In genomic region chr17:59762826-59763374, GRCh38 we compare ENCODE assay signal across 16 cellular contexts. TPM values are rescaled to one million over a fixed set of nuclear protein-coding genes. Genes with fewer than 3 reads are reported as not detected.
A peak's percentile ranks its signal among the peaks of the same experiment; 100 is the strongest.
DNase-seq lines count a peak whose midpoint lies in the region; ATAC-seq and TF ChIP-seq lines count a peak whose summit lies in the region.
"Had no signal": no experiment of that assay in that cellular context is flagged by ENCODE, and none has a peak within 500 bp of the region (broad histone marks: within the 10 kb centered on the region; RNA-seq: fewer than 3 reads in every experiment).

No MANE protein-coding gene starts in this region.

- CTCF ChIA-PET in activated CD4-positive, alpha-beta T cell treated with anti-CD3 and anti-CD28 coated beads for 36 hours (lab: Charles Lee) = interaction anchor here (0.7 to 5.6 kb wide), 7 partner anchors 10 to 96 kb away, joined by 3 to 66 read pairs (median 17); no protein-coding TSS in a partner anchor

- H3K4me3 ChIP-seq in SK-N-MC = no peak overlapping the region
- H3K4me3 ChIP-seq: spleen had no signal

- no peak for TF ChIP-seq CTCF in progenitor cell of endocrine pancreas (IDR thresholded peaks at IDR 0.05; ENCODE audit: unreplicated experiment)

- H3K36me3 Mint-ChIP-seq in activated CD4-positive, alpha-beta T cell treated with anti-CD3 and anti-CD28 coated beads for 36 hours (ENCODE audit: low read depth) = peaks cover 57% of the 10 kb centered on the region
- H3K36me3 Mint-ChIP-seq in central memory CD8-positive, alpha-beta T cell (ENCODE audit: insufficient read depth) = peaks cover 8% of the 10 kb centered on the region
- peaks cover 19% of the 10 kb centered on the region for H3K36me3 Mint-ChIP-seq in progenitor cell of endocrine pancreas (ENCODE audit: insufficient read depth)

- intact Hi-C loops in activated CD4-positive, alpha-beta T cell treated with anti-CD3 and anti-CD28 coated beads for 36 hours (cut with DNase I, micrococcal nuclease) = loop anchor here (1.0 to 5.0 kb wide), 8 partner anchors 9 to 1424 kb away; no protein-coding TSS in a partner anchor

- peak overlapping the region; percentile 63 for H3K4me3 Mint-ChIP-seq in activated CD4-positive, alpha-beta T cell treated with anti-CD3 and anti-CD28 coated beads for 36 hours
- H3K4me3 Mint-ChIP-seq in central memory CD8-positive, alpha-beta T cell = no peak overlapping the region
- H3K4me3 Mint-ChIP-seq in progenitor cell of endocrine pancreas (ENCODE audit: low read depth) = no peak overlapping the region
- H3K4me3 Mint-ChIP-seq: type B pancreatic cell, WTC11 had no signal

- H3K4me1 Mint-ChIP-seq in activated CD4-positive, alpha-beta T cell treated with anti-CD3 and anti-CD28 coated beads for 36 hours = peaks cover 66% of the 10 kb centered on the region
- no peaks in the 10 kb centered on the region for H3K4me1 Mint-ChIP-seq in central memory CD8-positive, alpha-beta T cell
- peaks cover 12% of the 10 kb centered on the region for H3K4me1 Mint-ChIP-seq in progenitor cell of endocrine pancreas (ENCODE audit: low read depth)
- H3K4me1 Mint-ChIP-seq: IgD-negative memory B cell had no signal

- H3K36me3 ChIP-seq in SK-N-MC (ENCODE audit: insufficient read depth, low read length) = peaks cover 18% of the 10 kb centered on the region; the same call in 1 of the 2 replicates

- POLR2A ChIA-PET in activated CD4-positive, alpha-beta T cell treated with anti-CD3 and anti-CD28 coated beads for 36 hours (lab: Charles Lee) = interaction anchor here (0.9 to 4.8 kb wide), 6 partner anchors 10 to 1132 kb away, joined by 3 to 83 read pairs (median 24); no protein-coding TSS in a partner anchor

- peaks cover 7% of the 10 kb centered on the region for H3K9me3 Mint-ChIP-seq in activated CD4-positive, alpha-beta T cell treated with anti-CD3 and anti-CD28 coated beads for 36 hours (ENCODE audit: low read depth)
- no peaks in the 10 kb centered on the region for H3K9me3 Mint-ChIP-seq in central memory CD8-positive, alpha-beta T cell
- peaks cover 4% of the 10 kb centered on the region for H3K9me3 Mint-ChIP-seq in progenitor cell of endocrine pancreas (ENCODE audit: low read depth)
- H3K9me3 Mint-ChIP-seq: IgD-negative memory B cell, type B pancreatic cell had no signal

- H3K27ac Mint-ChIP-seq in activated CD4-positive, alpha-beta T cell treated with anti-CD3 and anti-CD28 coated beads for 36 hours = peak overlapping the region; percentile 98
- H3K27ac Mint-ChIP-seq in central memory CD8-positive, alpha-beta T cell (ENCODE audit: low read depth) = peak overlapping the region; percentile 32
- H3K27ac Mint-ChIP-seq in progenitor cell of endocrine pancreas = peak overlapping the region; percentile 73
- H3K27ac Mint-ChIP-seq: type B pancreatic cell, WTC11 had no signal

- H3K9ac ChIP-seq in SK-N-MC (ENCODE audit: insufficient read length) = peak overlapping the region; percentile 34

- no peak for ATAC-seq in activated CD4-positive, alpha-beta T cell treated with anti-CD3 and anti-CD28 coated beads for 36 hours
- no peak for ATAC-seq in central memory CD8-positive, alpha-beta T cell (replicated peaks; ENCODE audit: extremely low read depth, poor library complexity, severe bottlenecking)
- no peak for ATAC-seq in GM21515 (IDR thresholded peaks at IDR 0.05; ENCODE audit: unreplicated experiment)
- ATAC-seq: WTC11 had no signal

- H3K27me3 Mint-ChIP-seq in activated CD4-positive, alpha-beta T cell treated with anti-CD3 and anti-CD28 coated beads for 36 hours = no peaks in the 10 kb centered on the region
- no peaks in the 10 kb centered on the region for H3K27me3 Mint-ChIP-seq in central memory CD8-positive, alpha-beta T cell
- H3K27me3 Mint-ChIP-seq in progenitor cell of endocrine pancreas = no peaks in the 10 kb centered on the region
- H3K27me3 Mint-ChIP-seq: IgD-negative memory B cell, type B pancreatic cell had no signal

- H3K27ac ChIP-seq in SK-N-MC = no peak overlapping the region; the same call in 1 of the 2 replicates

- DNase-seq in activated CD4-positive, alpha-beta T cell treated with anti-CD3 and anti-CD28 coated beads for 36 hours = no peak
- DNase-seq in activated CD4-positive, alpha-beta T cell treated with anti-CD3 and anti-CD28 coated beads for 4 hours = no peak
- DNase-seq in SK-N-MC (ENCODE audit: low read depth, low spot score) (no peak), progenitor cell of endocrine pancreas (ENCODE audit: low spot score, unreplicated experiment) (no peak), HCEC 1CT (no peak), NCI-H1930 (lab: John Stamatoyannopoulos, UW) (no peak)
- no peak for DNase-seq in central memory CD8-positive, alpha-beta T cell (ENCODE audit: low spot score in 2 of 2)
- DNase-seq: effector CD8-positive, alpha-beta T cell; NCI-H2029; NCI-H774; Right ventricle myocardium superior; spleen had no signal

- H3K9me3 ChIP-seq in SK-N-MC (ENCODE audit: low read depth, low read length) = no peaks in the 10 kb centered on the region

RNA-seq across cellular contexts. Expression of gene VMP1, which starts 55.4 kb away (rescaled TPM):
- total RNA-seq in activated CD4-positive, alpha-beta T cell treated with anti-CD3 and anti-CD28 coated beads for 36 hours = 100 to 1,000 TPM; 378 to 402 TPM
- 162 and 177 TPM in 2 replicates for total RNA-seq in progenitor cell of endocrine pancreas

RNA-seq across cellular contexts. Expression of gene PTRH2, which starts 55.7 kb away (rescaled TPM):
- 10 to 100 TPM; 41.7 to 54.7 TPM for total RNA-seq in activated CD4-positive, alpha-beta T cell treated with anti-CD3 and anti-CD28 coated beads for 36 hours
- total RNA-seq in progenitor cell of endocrine pancreas = 19.2 and 23.8 TPM in 2 replicates

Comparison
In these comparisons a context has a peak if more than half of its experiments do, and no peak if none do; other contexts are left out.
1. H3K27ac Mint-ChIP-seq: peak in every context shown above with its lines; median percentile 98 in activated CD4-positive, alpha-beta T cell treated with anti-CD3 and anti-CD28 coated beads for 36 hours; 73 in progenitor cell of endocrine pancreas; 32 in central memory CD8-positive, alpha-beta T cell.